In genomic region chr12:79673334-79673733, GRCh38 we compare ENCODE assay signal across 1 cellular context.
TF ChIP-seq lines count a peak whose summit lies in the region.

No MANE protein-coding gene starts in this region.

TF ChIP-seq in HepG2, 621 proteins besides CTCF, POLR2A, EP300 and RAD21 (continued from another document):
- TF ChIP-seq, protein P1, sequence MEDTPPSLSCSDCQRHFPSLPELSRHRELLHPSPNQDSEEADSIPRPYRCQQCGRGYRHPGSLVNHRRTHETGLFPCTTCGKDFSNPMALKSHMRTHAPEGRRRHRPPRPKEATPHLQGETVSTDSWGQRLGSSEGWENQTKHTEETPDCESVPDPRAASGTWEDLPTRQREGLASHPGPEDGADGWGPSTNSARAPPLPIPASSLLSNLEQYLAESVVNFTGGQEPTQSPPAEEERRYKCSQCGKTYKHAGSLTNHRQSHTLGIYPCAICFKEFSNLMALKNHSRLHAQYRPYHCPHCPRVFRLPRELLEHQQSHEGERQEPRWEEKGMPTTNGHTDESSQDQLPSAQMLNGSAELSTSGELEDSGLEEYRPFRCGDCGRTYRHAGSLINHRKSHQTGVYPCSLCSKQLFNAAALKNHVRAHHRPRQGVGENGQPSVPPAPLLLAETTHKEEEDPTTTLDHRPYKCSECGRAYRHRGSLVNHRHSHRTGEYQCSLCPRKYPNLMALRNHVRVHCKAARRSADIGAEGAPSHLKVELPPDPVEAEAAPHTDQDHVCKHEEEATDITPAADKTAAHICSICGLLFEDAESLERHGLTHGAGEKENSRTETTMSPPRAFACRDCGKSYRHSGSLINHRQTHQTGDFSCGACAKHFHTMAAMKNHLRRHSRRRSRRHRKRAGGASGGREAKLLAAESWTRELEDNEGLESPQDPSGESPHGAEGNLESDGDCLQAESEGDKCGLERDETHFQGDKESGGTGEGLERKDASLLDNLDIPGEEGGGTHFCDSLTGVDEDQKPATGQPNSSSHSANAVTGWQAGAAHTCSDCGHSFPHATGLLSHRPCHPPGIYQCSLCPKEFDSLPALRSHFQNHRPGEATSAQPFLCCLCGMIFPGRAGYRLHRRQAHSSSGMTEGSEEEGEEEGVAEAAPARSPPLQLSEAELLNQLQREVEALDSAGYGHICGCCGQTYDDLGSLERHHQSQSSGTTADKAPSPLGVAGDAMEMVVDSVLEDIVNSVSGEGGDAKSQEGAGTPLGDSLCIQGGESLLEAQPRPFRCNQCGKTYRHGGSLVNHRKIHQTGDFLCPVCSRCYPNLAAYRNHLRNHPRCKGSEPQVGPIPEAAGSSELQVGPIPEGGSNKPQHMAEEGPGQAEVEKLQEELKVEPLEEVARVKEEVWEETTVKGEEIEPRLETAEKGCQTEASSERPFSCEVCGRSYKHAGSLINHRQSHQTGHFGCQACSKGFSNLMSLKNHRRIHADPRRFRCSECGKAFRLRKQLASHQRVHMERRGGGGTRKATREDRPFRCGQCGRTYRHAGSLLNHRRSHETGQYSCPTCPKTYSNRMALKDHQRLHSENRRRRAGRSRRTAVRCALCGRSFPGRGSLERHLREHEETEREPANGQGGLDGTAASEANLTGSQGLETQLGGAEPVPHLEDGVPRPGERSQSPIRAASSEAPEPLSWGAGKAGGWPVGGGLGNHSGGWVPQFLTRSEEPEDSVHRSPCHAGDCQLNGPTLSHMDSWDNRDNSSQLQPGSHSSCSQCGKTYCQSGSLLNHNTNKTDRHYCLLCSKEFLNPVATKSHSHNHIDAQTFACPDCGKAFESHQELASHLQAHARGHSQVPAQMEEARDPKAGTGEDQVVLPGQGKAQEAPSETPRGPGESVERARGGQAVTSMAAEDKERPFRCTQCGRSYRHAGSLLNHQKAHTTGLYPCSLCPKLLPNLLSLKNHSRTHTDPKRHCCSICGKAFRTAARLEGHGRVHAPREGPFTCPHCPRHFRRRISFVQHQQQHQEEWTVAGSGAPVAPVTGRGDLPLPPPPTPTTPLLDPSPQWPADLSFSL (CRISPR knock-in tag; IDR thresholded peaks at IDR 0.05) = no peak
- no peak for TF ChIP-seq ZNF510 (CRISPR knock-in tag; IDR thresholded peaks at IDR 0.05; ENCODE audit: low read depth)
- TF ChIP-seq BRD4 (CRISPR knock-in tag; IDR thresholded peaks at IDR 0.05) = no peak
- TF ChIP-seq, protein P2, sequence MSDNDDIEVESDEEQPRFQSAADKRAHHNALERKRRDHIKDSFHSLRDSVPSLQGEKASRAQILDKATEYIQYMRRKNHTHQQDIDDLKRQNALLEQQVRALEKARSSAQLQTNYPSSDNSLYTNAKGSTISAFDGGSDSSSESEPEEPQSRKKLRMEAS (IDR thresholded peaks at IDR 0.05) = no peak
- no peak for TF ChIP-seq GLI4 (CRISPR knock-in tag; IDR thresholded peaks at IDR 0.05; ENCODE audit: borderline replicate concordance)
- no peak for TF ChIP-seq POLR2AphosphoS5 (IDR thresholded peaks at IDR 0.05; ENCODE audit: low read depth, low read length)
- TF ChIP-seq, protein P3, sequence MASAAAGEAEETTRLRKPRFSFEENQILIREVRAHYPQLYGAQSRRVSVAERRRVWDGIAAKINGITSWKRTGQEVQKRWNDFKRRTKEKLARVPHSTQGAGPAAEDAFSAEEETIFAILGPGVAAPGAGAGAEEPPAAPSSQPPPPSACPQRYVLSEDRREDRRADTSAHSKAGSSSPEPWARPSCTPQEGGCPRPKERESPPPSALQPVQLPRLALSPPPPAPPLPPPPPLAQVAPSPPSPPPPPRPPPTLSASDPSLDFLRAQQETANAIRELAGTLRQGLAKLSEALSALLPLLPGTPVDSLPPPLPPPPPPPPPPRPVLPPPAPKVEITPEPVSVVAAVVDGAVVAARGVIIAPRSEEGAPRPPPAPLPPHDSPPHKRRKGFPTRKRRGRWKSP (CRISPR knock-in tag; IDR thresholded peaks at IDR 0.05) = no peak
- TF ChIP-seq GATAD2A (CRISPR knock-in tag; IDR thresholded peaks at IDR 0.05) = no peak
- no peak for TF ChIP-seq KLF11 (CRISPR knock-in tag; IDR thresholded peaks at IDR 0.05)
- no peak for TF ChIP-seq JDP2 (CRISPR knock-in tag; IDR thresholded peaks at IDR 0.05; ENCODE audit: borderline replicate concordance)
